8 cellular contexts compared by ENCODE assay signal in genomic region chr20:59032713-59033059, GRCh38. TPM values are rescaled to one million over a fixed set of nuclear protein-coding genes. Genes with fewer than 3 reads are reported as not detected.
DNase-seq lines count a peak whose midpoint lies in the region; ATAC-seq and TF ChIP-seq lines count a peak whose summit lies in the region.

No MANE protein-coding gene starts in this region.

- no peaks in the 10 kb centered on the region for H3K27me3 Mint-ChIP-seq in natural killer cell (ENCODE audit: low read depth in 2 of 2)

- peaks cover 63% of the 10 kb centered on the region for H3K79me2 ChIP-seq in OCI-LY3 (ENCODE audit: low read length)

- no peaks in the 10 kb centered on the region for H3K9me3 ChIP-seq in BLaER1 treated with 17β-estradiol and CSF1 and Interleukin-3, amounts not matched to agents 10 nM and 100 nM (replicated peaks in 1 of 11)
- H3K9me3 ChIP-seq in OCI-LY3 (ENCODE audit: insufficient read depth, low read length) (no peaks in the 10 kb centered on the region), ectodermal cell (ENCODE audit: control insufficient read depth, low read length) (no peaks in the 10 kb centered on the region)

- intact Hi-C loops in natural killer cell (cut with micrococcal nuclease), result loop anchor here (1.0 kb wide), 2 partner anchors 10 to 124 kb away; partner anchors contain the start of gene PRELID3B

- H3K4me1 Mint-ChIP-seq in natural killer cell, result peaks cover 40 to 44% of the 10 kb centered on the region in 2 donors

- peak overlapping the region; percentile 83 to 99 (median 88) for H3K4me2 ChIP-seq in BLaER1 treated with 17β-estradiol and CSF1 and Interleukin-3, amounts not matched to agents 10 nM and 100 nM
- H3K4me2 ChIP-seq in OCI-LY3 (ENCODE audit: low read length), result peak overlapping the region; percentile 95

- 5 to 9% methylated on average over 13 of the region's 13 CpGs for WGBS in ectodermal cell, 2 experiments

- TF ChIP-seq CTCF in OCI-LY3 (IDR thresholded peaks at IDR 0.05; ENCODE audit: low read depth, low read length) (peak; percentile 29), natural killer cell (IDR thresholded peaks at IDR 0.05) (no peak)

- H3K27ac ChIP-seq in BLaER1 treated with 17β-estradiol and CSF1 and Interleukin-3, amounts not matched to agents 10 nM and 100 nM, result peak overlapping the region; percentile 76 to 97 (median 95)
- H3K27ac ChIP-seq in OCI-LY3 (ENCODE audit: low read length) (peak overlapping the region; percentile 70), ectodermal cell (ENCODE audit: insufficient read depth, low read depth, low read length, poor library complexity, severe bottlenecking) (peak overlapping the region; percentile 79)

- peaks cover 43% of the 10 kb centered on the region for H3K36me3 Mint-ChIP-seq in natural killer cell

- no peaks in the 10 kb centered on the region for H3K9me3 Mint-ChIP-seq in natural killer cell

- peak overlapping the region; percentile 91 to 93 for H3K27ac Mint-ChIP-seq in natural killer cell

- H3K4me3 ChIP-seq in BLaER1 treated with 17β-estradiol and CSF1 and Interleukin-3, amounts not matched to agents 10 nM and 100 nM, result peak overlapping the region; percentile 64 to 95 (median 77)
- peak overlapping the region; percentile 57 for H3K4me3 ChIP-seq in H7 (ENCODE audit: insufficient read depth, low read depth, low read length)
- H3K4me3 ChIP-seq in OCI-LY3 (ENCODE audit: low read length), result peak overlapping the region; percentile 80
- H3K4me3 ChIP-seq in ectodermal cell (ENCODE audit: insufficient read depth, low read depth, low read length), result peak overlapping the region; percentile 98

- H3K9ac ChIP-seq in BLaER1 treated with 17β-estradiol and CSF1 and Interleukin-3, amounts not matched to agents 10 nM and 100 nM, result peak overlapping the region; percentile 81 to 96 (median 91)
- H3K9ac ChIP-seq in OCI-LY3 (ENCODE audit: low read length), result peak overlapping the region; percentile 73

- peaks cover 66 to 80% (median 70%) of the 10 kb centered on the region in 11 experiments for H3K36me3 ChIP-seq in BLaER1 treated with 17β-estradiol and CSF1 and Interleukin-3, amounts not matched to agents 10 nM and 100 nM
- H3K36me3 ChIP-seq in H7 (replicated peaks; ENCODE audit: control insufficient read depth, insufficient read depth, low read length), result peaks cover 10% of the 10 kb centered on the region
- peaks cover 71% of the 10 kb centered on the region for H3K36me3 ChIP-seq in OCI-LY3 (replicated peaks; ENCODE audit: low read depth, low read length)
- H3K36me3 ChIP-seq in ectodermal cell (ENCODE audit: control insufficient read depth, insufficient read depth, low read length), result peaks cover 33% of the 10 kb centered on the region

- peaks cover 38 to 55% (median 46%) of the 10 kb centered on the region in 10 experiments for H3K4me1 ChIP-seq in BLaER1 treated with 17β-estradiol and CSF1 and Interleukin-3, amounts not matched to agents 10 nM and 100 nM
- peaks cover 41% of the 10 kb centered on the region for H3K4me1 ChIP-seq in OCI-LY3 (ENCODE audit: low read length)
- peaks cover 7% of the 10 kb centered on the region for H3K4me1 ChIP-seq in ectodermal cell (ENCODE audit: control insufficient read depth, insufficient read depth, low read length)

- peak overlapping the region; percentile 0; the same call in 1 of the 2 replicates for H2AFZ ChIP-seq in OCI-LY3 (ENCODE audit: low read depth, low read length)

- H4K20me1 ChIP-seq in BLaER1 treated with 17β-estradiol and CSF1 and Interleukin-3, amounts not matched to agents 10 nM and 100 nM, result peaks cover 16 to 54% (median 36%) of the 10 kb centered on the region in 11 experiments; a peak in 20 of 22 replicates
- peaks cover 21% of the 10 kb centered on the region for H4K20me1 ChIP-seq in OCI-LY3 (ENCODE audit: insufficient read depth, low read length)

- ATAC-seq in natural killer cell, result no peak
- no peak for ATAC-seq in GM21390 (IDR thresholded peaks at IDR 0.05; ENCODE audit: unreplicated experiment)
- no peak for ATAC-seq in GM21515 (IDR thresholded peaks at IDR 0.05; ENCODE audit: unreplicated experiment)

- no peak for DNase-seq in H7
- DNase-seq in natural killer cell, result no peak
- no peak for DNase-seq in stimulated activated CD4-positive, alpha-beta T cell treated with anti-CD3 and anti-CD28 coated beads, Interleukin-1b, Interleukin-23, amount 100 ng/mL, for 48 hours

- H3K27me3 ChIP-seq in BLaER1 treated with 17β-estradiol and CSF1 and Interleukin-3, amounts not matched to agents 10 nM and 100 nM, result no peaks in the 10 kb centered on the region
- peaks cover 28% of the 10 kb centered on the region for H3K27me3 ChIP-seq in H7 (ENCODE audit: control insufficient read depth, insufficient read depth, low read length)
- H3K27me3 ChIP-seq in OCI-LY3 (ENCODE audit: low read depth, low read length), result no peaks in the 10 kb centered on the region
- H3K27me3 ChIP-seq in ectodermal cell (ENCODE audit: control insufficient read depth, insufficient read depth, low read length, poor library complexity, severe bottlenecking), result no peaks in the 10 kb centered on the region

- peak overlapping the region; percentile 89 for H3K4me3 Mint-ChIP-seq in natural killer cell

RNA-seq across cellular contexts. Expression of gene ATP5F1E, which starts 0.6 kb away (rescaled TPM):
- total RNA-seq in H7 (2014; rRNA removed; shearing (Covaris generic)), result 14.3 and 16.4 TPM in 2 replicates
- 65.2 TPM for polyA plus RNA-seq in ectodermal cell (2013, experiment 1 of 4)
- 57.4 TPM for polyA plus RNA-seq in ectodermal cell (2013, experiment 2 of 4)
- 66.2 TPM for polyA plus RNA-seq in ectodermal cell (2013, experiment 3 of 4)
- polyA plus RNA-seq in ectodermal cell (2013, experiment 4 of 4), result 73.5 TPM
- total RNA-seq in natural killer cell, result 10 to 100 TPM; 45.9 to 58.0 (median 50.8) TPM

RNA-seq across cellular contexts. Expression of gene PRELID3B, which starts 9.9 kb away (rescaled TPM):
- total RNA-seq in H7 (2014; rRNA removed; shearing (Covaris generic)), result 29.5 and 36.3 TPM in 2 replicates
- polyA plus RNA-seq in ectodermal cell (2013, experiment 1 of 4), result 43.9 TPM
- polyA plus RNA-seq in ectodermal cell (2013, experiment 2 of 4), result 39.0 TPM
- polyA plus RNA-seq in ectodermal cell (2013, experiment 3 of 4), result 36.5 TPM
- polyA plus RNA-seq in ectodermal cell (2013, experiment 4 of 4), result 38.7 TPM
- total RNA-seq in natural killer cell, result 10 to 100 TPM; 49.3 to 51.6 (median 51.4) TPM

RNA-seq across cellular contexts. Expression of gene TUBB1, which starts 13.5 kb away (rescaled TPM):
- total RNA-seq in H7 (2014; rRNA removed; shearing (Covaris generic)), result not detected in 2 replicates
- polyA plus RNA-seq in ectodermal cell (2013, experiment 1 of 4), result not detected
- polyA plus RNA-seq in ectodermal cell (2013, experiment 2 of 4), result not detected
- not detected for polyA plus RNA-seq in ectodermal cell (2013, experiment 3 of 4)
- not detected for polyA plus RNA-seq in ectodermal cell (2013, experiment 4 of 4)
- total RNA-seq in natural killer cell, result 10 to 100 TPM in 2 of 3 donors, 1 to 10 TPM in 1; 4.3 to 46.9 (median 18.8) TPM

RNA-seq across cellular contexts. Expression of gene CTSZ, which starts 25.6 kb away (rescaled TPM):
- 12.9 and 19.7 TPM in 2 replicates for total RNA-seq in H7 (2014; rRNA removed; shearing (Covaris generic))
- 56.8 TPM for polyA plus RNA-seq in ectodermal cell (2013, experiment 1 of 4)
- 58.4 TPM for polyA plus RNA-seq in ectodermal cell (2013, experiment 2 of 4)
- 47.6 TPM for polyA plus RNA-seq in ectodermal cell (2013, experiment 3 of 4)
- 60.2 TPM for polyA plus RNA-seq in ectodermal cell (2013, experiment 4 of 4)
- 10 to 100 TPM; 30.5 to 52.5 (median 42.3) TPM for total RNA-seq in natural killer cell

RNA-seq across cellular contexts. Expression of gene NELFCD, which starts 51.6 kb away (rescaled TPM):
- 36.8 and 39.8 TPM in 2 replicates for total RNA-seq in H7 (2014; rRNA removed; shearing (Covaris generic))
- polyA plus RNA-seq in ectodermal cell (2013, experiment 1 of 4), result 119 TPM
- 98.1 TPM for polyA plus RNA-seq in ectodermal cell (2013, experiment 2 of 4)
- 103 TPM for polyA plus RNA-seq in ectodermal cell (2013, experiment 3 of 4)
- polyA plus RNA-seq in ectodermal cell (2013, experiment 4 of 4), result 111 TPM
- 100 to 1,000 TPM in 1 of 3 donors, 10 to 100 TPM in 2; 75.7 to 105 (median 92.6) TPM for total RNA-seq in natural killer cell
